Comparison of ENCODE assay signal across 1 cellular context in genomic region chr21:25934130-25934529, GRCh38.
TF ChIP-seq lines count a peak whose summit lies in the region.

No MANE protein-coding gene starts in this region.

TF ChIP-seq in WTC11, 78 proteins besides CTCF, POLR2A, EP300 and RAD21 (continued from another document):
- no peak for TF ChIP-seq E2F4 (CRISPR knock-in tag; IDR thresholded peaks at IDR 0.05; ENCODE audit: borderline replicate concordance, low read depth)
- TF ChIP-seq FOXP1 (CRISPR knock-in tag; IDR thresholded peaks at IDR 0.05; ENCODE audit: borderline replicate concordance), result no peak
- TF ChIP-seq TP53 (CRISPR knock-in tag; IDR thresholded peaks at IDR 0.05), result no peak
- no peak for TF ChIP-seq ZNF671 (CRISPR knock-in tag; IDR thresholded peaks at IDR 0.05)
